ENCODE assay signal across 20 cellular contexts in the genomic region with DNA sequence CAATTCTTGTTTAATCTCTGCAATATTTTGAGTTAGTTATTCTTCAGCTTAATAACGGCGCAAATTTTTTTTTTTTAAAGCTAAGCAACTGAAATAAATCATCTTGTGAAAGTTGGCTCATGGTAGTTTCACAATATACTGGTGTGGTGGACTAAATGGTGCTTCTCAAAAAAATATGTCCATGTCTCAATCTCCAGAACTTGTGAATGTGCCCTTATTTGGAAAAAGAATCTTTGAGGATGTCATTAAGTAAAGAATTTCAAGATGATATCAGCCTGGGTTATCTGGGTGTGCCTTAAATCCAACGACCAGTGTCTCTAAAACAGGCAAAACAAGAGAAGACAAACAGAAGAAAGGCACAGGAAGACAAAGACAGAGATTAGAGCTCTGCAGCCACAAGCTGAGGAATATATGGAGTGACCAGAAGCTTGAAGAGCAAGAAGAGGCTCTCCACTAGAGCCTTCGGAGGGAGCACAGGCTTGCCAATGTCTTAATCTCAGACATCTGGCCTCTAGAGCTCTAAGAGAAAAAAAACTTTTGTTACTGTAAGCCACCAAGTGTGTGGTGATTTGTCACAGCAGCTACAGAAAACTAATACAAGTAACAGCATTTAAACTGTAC.
DNase-seq lines count a peak whose midpoint lies in the region; ATAC-seq and TF ChIP-seq lines count a peak whose summit lies in the region.
"Had no signal": no experiment of that assay in that cellular context is flagged by ENCODE, and none has a peak within 500 bp of the region (broad histone marks: within the 10 kb centered on the region; RNA-seq: fewer than 3 reads in every experiment).

No MANE protein-coding gene starts in this region.

- H3K4me3 ChIP-seq in AG04449 (ENCODE audit: low read depth, low read length) (no peak overlapping the region), GM23248 (no peak overlapping the region), SK-N-SH (ENCODE audit: low read depth in 2 of 2, low read length in 1 of 2) (no peak overlapping the region)
- H3K4me3 ChIP-seq: dorsolateral prefrontal cortex, esophagus muscularis mucosa, ovary, skin epidermis, transverse colon had no signal

- CTCF ChIA-PET in AG04449 (lab: Yijun Ruan, JAX) = no interaction called here
- CTCF ChIA-PET in SK-N-SH (lab: Yijun Ruan, JAX) = no interaction called here

- peaks cover 18% of the 10 kb centered on the region for H3K4me1 ChIP-seq in GM23248 (ENCODE audit: insufficient read depth)
- peaks cover 0 to 5% of the 10 kb centered on the region in 2 experiments; a peak in 2 of 4 replicates for H3K4me1 ChIP-seq in SK-N-SH (ENCODE audit: control insufficient read depth in 1 of 2, insufficient read depth in 2 of 2, low read depth in 1 of 2, low read length in 1 of 2)
- H3K4me1 ChIP-seq: esophagus muscularis mucosa, transverse colon had no signal

- in situ Hi-C loops in GM23248 (cut with MboI) = no loop called here

- H3K9ac ChIP-seq in GM23248 (no peak overlapping the region), SK-N-SH (no peak overlapping the region)

- TF ChIP-seq CTCF in AG04449 (IDR thresholded peaks at IDR 0.05; ENCODE audit: insufficient read depth, low read length, missing control alignments) (no peak), SK-N-SH (IDR thresholded peaks at IDR 0.05) (no peak)

- no peak for TF ChIP-seq EP300 in SK-N-SH (IDR thresholded peaks at IDR 0.05; ENCODE audit: borderline replicate concordance in 1 of 2, low read depth in 1 of 2, low read length in 1 of 2)

- H3F3A ChIP-seq in GM23248 (ENCODE audit: insufficient read depth) (peaks cover 5% of the 10 kb centered on the region; the same call in 1 of the 2 replicates), SK-N-SH (replicated peaks; ENCODE audit: insufficient read depth) (peaks cover 4% of the 10 kb centered on the region)

- POLR2A ChIA-PET in AG04449 (lab: Yijun Ruan, JAX) (interaction anchor here (1.5 kb wide), 1 partner anchor 72 kb away, joined by 4 read pairs; a partner anchor contains a TSS), SK-N-SH (lab: Yijun Ruan, JAX) (interaction anchor here (0.6 kb wide), 2 partner anchors 62 to 792 kb away, joined by 3 read pairs; no protein-coding TSS in a partner anchor)

- H3K79me2 ChIP-seq in GM23248 (ENCODE audit: insufficient read depth) (no peaks in the 10 kb centered on the region), SK-N-SH (ENCODE audit: insufficient read depth) (no peaks in the 10 kb centered on the region)

- no peak for TF ChIP-seq RAD21 in SK-N-SH (IDR thresholded peaks at IDR 0.05; ENCODE audit: low read length)

- H3K27ac ChIP-seq in GM23248 (no peak overlapping the region), SK-N-SH (ENCODE audit: low read depth in 2 of 2, low read length in 1 of 2) (peak overlapping the region in 1 of 2 experiments; percentile 78; a peak in 1 of 4 replicates)
- H3K27ac ChIP-seq: dorsolateral prefrontal cortex, esophagus muscularis mucosa, ovary, skin epidermis, transverse colon had no signal

- 50 to 52% methylated on average over 4 of the region's 4 CpGs for WGBS in GM23248 (ENCODE audit: low coverage in 1 of 2, low lambda C conversion rate in 2 of 2, missing lambda C conversion rate in 2 of 2), 2 experiments
- WGBS in SK-N-SH (ENCODE audit: low lambda C conversion rate) = 80% methylated on average over 4 of the region's 4 CpGs

- H3K9me3 ChIP-seq in GM23248 (ENCODE audit: low read depth) (no peaks in the 10 kb centered on the region), SK-N-SH (no peaks in the 10 kb centered on the region)
- H3K9me3 ChIP-seq: esophagus muscularis mucosa, ovary, transverse colon had no signal

- H3K27me3 ChIP-seq in GM23248 (replicated peaks; ENCODE audit: insufficient read depth) (no peaks in the 10 kb centered on the region), SK-N-SH (ENCODE audit: insufficient read depth) (no peaks in the 10 kb centered on the region)
- H3K27me3 ChIP-seq: dorsolateral prefrontal cortex, esophagus muscularis mucosa, ovary, transverse colon had no signal

- H3K36me3 ChIP-seq in GM23248 (ENCODE audit: low read depth) = no peaks in the 10 kb centered on the region
- no peaks in the 10 kb centered on the region for H3K36me3 ChIP-seq in SK-N-SH (replicated peaks in 1 of 2; ENCODE audit: control insufficient read depth in 1 of 2, insufficient read depth in 2 of 2, low read length in 1 of 2)
- H3K36me3 ChIP-seq: esophagus muscularis mucosa, ovary, transverse colon had no signal

- H4K20me1 ChIP-seq in GM23248 (ENCODE audit: insufficient read depth) (no peaks in the 10 kb centered on the region), SK-N-SH (ENCODE audit: insufficient read depth) (no peaks in the 10 kb centered on the region)

- H3K9me2 ChIP-seq in GM23248 (ENCODE audit: insufficient read depth) (no peaks in the 10 kb centered on the region), SK-N-SH (no peaks in the 10 kb centered on the region)

- ATAC-seq in HG02763 (IDR thresholded peaks at IDR 0.05; ENCODE audit: unreplicated experiment) (no peak), GM18498 (IDR thresholded peaks at IDR 0.05; ENCODE audit: unreplicated experiment) (no peak)
- ATAC-seq: activated CD4-positive, alpha-beta T cell treated with anti-CD3 and anti-CD28 coated beads for 36 hours; left cardiac atrium; stimulated activated effector memory CD8-positive, alpha-beta T cell treated with anti-CD3 and anti-CD28 coated beads, Interleukin-12 subunit alpha, Interleukin-12 subunit beta, amount 100 ng/mL, for 72 hours had no signal

- DNase-seq in AG04449 (ENCODE audit: low read depth, low spot score) (peak; percentile 28), GM23248 (peak; percentile 31), SK-N-SH (no peak), iris pigment epithelial cell (ENCODE audit: low read depth) (peak; percentile 25), AG08396 (ENCODE audit: low spot score) (no peak)
- DNase-seq in activated T-cell treated with anti-CD3 and anti-CD28 coated beads, Interleukin-2, amount 50 U/mL, for 1 hour = no peak
- DNase-seq: activated CD4-positive, alpha-beta T cell treated with anti-CD3 and anti-CD28 coated beads for 36 hours; activated CD8-positive, alpha-beta memory T cell treated with anti-CD3 and anti-CD28 coated beads, Interleukin-2, amount 50 U/mL, for 4 hours; activated naive CD4-positive, alpha-beta T cell treated with anti-CD3 and anti-CD28 coated beads, Interleukin-2, amount 10 ng/mL, durations not matched to agents 7 days and 5 days; dorsolateral prefrontal cortex; hypothalamus; left cardiac atrium; NCI-H526 treated with DMSO at 0.1 percent for 48 hours; ovary; transverse colon had no signal

- H2AFZ ChIP-seq in GM23248 = peak overlapping the region; percentile 29; the same call in 1 of the 2 replicates
- H2AFZ ChIP-seq in SK-N-SH (ENCODE audit: low read depth) = peak overlapping the region; percentile 26; the same call in 1 of the 2 replicates

- no peak overlapping the region for H3K4me2 ChIP-seq in GM23248 (ENCODE audit: unreplicated experiment)
- no peak overlapping the region for H3K4me2 ChIP-seq in SK-N-SH

TF ChIP-seq in SK-N-SH, 30 proteins besides CTCF, POLR2A, EP300 and RAD21 (continues in another document):
- TF ChIP-seq, protein P1, sequence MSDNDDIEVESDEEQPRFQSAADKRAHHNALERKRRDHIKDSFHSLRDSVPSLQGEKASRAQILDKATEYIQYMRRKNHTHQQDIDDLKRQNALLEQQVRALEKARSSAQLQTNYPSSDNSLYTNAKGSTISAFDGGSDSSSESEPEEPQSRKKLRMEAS (IDR thresholded peaks at IDR 0.05; ENCODE audit: low read depth) = no peak
- TF ChIP-seq, protein P2, sequence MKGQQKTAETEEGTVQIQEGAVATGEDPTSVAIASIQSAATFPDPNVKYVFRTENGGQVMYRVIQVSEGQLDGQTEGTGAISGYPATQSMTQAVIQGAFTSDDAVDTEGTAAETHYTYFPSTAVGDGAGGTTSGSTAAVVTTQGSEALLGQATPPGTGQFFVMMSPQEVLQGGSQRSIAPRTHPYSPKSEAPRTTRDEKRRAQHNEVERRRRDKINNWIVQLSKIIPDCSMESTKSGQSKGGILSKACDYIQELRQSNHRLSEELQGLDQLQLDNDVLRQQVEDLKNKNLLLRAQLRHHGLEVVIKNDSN (IDR thresholded peaks at IDR 0.05; ENCODE audit: borderline replicate concordance, low read depth) = no peak
- no peak for TF ChIP-seq SIN3A (IDR thresholded peaks at IDR 0.05; ENCODE audit: borderline replicate concordance, low read depth, low read length)
- no peak for TF ChIP-seq RCOR1 (IDR thresholded peaks at IDR 0.05; ENCODE audit: low read length)
- TF ChIP-seq, protein P3, sequence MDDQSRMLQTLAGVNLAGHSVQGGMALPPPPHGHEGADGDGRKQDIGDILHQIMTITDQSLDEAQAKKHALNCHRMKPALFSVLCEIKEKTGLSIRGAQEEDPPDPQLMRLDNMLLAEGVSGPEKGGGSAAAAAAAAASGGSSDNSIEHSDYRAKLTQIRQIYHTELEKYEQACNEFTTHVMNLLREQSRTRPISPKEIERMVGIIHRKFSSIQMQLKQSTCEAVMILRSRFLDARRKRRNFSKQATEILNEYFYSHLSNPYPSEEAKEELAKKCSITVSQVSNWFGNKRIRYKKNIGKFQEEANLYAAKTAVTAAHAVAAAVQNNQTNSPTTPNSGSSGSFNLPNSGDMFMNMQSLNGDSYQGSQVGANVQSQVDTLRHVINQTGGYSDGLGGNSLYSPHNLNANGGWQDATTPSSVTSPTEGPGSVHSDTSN (IDR thresholded peaks at IDR 0.05) = no peak
- TF ChIP-seq, protein P4, sequence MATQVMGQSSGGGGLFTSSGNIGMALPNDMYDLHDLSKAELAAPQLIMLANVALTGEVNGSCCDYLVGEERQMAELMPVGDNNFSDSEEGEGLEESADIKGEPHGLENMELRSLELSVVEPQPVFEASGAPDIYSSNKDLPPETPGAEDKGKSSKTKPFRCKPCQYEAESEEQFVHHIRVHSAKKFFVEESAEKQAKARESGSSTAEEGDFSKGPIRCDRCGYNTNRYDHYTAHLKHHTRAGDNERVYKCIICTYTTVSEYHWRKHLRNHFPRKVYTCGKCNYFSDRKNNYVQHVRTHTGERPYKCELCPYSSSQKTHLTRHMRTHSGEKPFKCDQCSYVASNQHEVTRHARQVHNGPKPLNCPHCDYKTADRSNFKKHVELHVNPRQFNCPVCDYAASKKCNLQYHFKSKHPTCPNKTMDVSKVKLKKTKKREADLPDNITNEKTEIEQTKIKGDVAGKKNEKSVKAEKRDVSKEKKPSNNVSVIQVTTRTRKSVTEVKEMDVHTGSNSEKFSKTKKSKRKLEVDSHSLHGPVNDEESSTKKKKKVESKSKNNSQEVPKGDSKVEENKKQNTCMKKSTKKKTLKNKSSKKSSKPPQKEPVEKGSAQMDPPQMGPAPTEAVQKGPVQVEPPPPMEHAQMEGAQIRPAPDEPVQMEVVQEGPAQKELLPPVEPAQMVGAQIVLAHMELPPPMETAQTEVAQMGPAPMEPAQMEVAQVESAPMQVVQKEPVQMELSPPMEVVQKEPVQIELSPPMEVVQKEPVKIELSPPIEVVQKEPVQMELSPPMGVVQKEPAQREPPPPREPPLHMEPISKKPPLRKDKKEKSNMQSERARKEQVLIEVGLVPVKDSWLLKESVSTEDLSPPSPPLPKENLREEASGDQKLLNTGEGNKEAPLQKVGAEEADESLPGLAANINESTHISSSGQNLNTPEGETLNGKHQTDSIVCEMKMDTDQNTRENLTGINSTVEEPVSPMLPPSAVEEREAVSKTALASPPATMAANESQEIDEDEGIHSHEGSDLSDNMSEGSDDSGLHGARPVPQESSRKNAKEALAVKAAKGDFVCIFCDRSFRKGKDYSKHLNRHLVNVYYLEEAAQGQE (IDR thresholded peaks at IDR 0.05; ENCODE audit: low read depth, low read length) = no peak

Comparison
In these comparisons a context has a peak if more than half of its experiments do, and no peak if none do; other contexts are left out.
1. DNase-seq: peak in AG04449 (single experiment), GM23248 (single experiment) and iris pigment epithelial cell (single experiment); none in SK-N-SH (single experiment), activated T-cell treated with anti-CD3 and anti-CD28 coated beads, Interleukin-2, amount 50 U/mL, for 1 hour (single experiment) and AG08396 (single experiment).